ENCODE assay signal across 29 cellular contexts in the genomic region with DNA sequence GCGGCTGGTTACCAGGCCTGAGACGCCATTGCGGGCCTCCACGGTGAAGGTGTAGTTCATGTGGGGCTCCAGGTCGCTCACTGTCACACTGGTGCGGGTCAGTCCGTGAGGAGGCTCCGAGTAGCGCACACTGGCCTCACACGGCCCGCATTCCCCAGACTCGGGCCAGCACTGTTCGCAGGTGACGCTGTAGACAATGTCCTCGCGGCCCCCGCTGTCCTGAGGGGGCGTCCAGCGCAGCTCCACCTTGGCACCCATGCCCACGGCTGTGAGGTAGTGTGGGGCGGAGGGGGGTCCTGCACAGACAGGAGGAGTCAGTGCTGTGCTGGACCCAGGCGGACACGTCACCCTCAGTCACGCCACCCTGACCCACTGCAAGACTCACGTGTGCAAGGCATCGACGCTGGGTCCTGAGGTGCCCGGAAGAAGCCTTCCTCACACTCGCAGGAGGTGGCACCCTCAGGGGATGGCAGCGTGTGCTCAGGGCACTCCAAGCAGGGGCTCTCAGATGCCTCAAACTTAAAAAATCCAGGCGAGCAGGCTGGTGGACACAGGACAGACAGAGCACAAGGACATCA. TPM values are rescaled to one million over a fixed set of nuclear protein-coding genes. Genes with fewer than 3 reads are reported as not detected.
"Had no signal": no experiment of that assay in that cellular context is flagged by ENCODE, and none has a peak within 500 bp of the region (broad histone marks: within the 10 kb centered on the region; RNA-seq: fewer than 3 reads in every experiment).

No MANE protein-coding gene starts in this region.

- H3K4me2 ChIP-seq: hepatocyte had no signal

- H3K27me3 ChIP-seq: body of pancreas, cardiac muscle cell, hepatocyte, pancreas, right atrium auricular region, thyroid gland had no signal

- H3K9me3 Mint-ChIP-seq: activated naive CD4-positive, alpha-beta T cell treated with anti-CD3 and anti-CD28 coated beads, Interleukin-2, amount 10 ng/mL, durations not matched to agents 7 days and 5 days; activated naive CD8-positive, alpha-beta T cell treated with anti-CD3 and anti-CD28 coated beads, Interleukin-2, amount 50 U/mL, for 24 hours; activated T-cell treated with anti-CD3 and anti-CD28 coated beads, Interleukin-2, amount 50 U/mL, for 72 hours; immature natural killer cell; natural killer cell; T-helper 1 cell treated with Interleukin-12 subunit alpha and Interleukin-12 subunit beta and Interleukin-4 antibody, amounts not matched to agents 30 μg/mL and 1 μg/mL, for 36 hours; WTC11 had no signal

- H3K27ac Mint-ChIP-seq: activated naive CD4-positive, alpha-beta T cell treated with anti-CD3 and anti-CD28 coated beads, Interleukin-2, amount 10 ng/mL, durations not matched to agents 7 days and 5 days; activated naive CD8-positive, alpha-beta T cell treated with anti-CD3 and anti-CD28 coated beads, Interleukin-2, amount 50 U/mL, for 24 hours; activated T-cell treated with anti-CD3 and anti-CD28 coated beads, Interleukin-2, amount 50 U/mL, for 72 hours; immature natural killer cell; natural killer cell; T-helper 1 cell treated with Interleukin-12 subunit alpha and Interleukin-12 subunit beta and Interleukin-4 antibody, amounts not matched to agents 30 μg/mL and 1 μg/mL, for 36 hours had no signal

- H3K4me1 Mint-ChIP-seq: activated naive CD4-positive, alpha-beta T cell treated with anti-CD3 and anti-CD28 coated beads, Interleukin-2, amount 10 ng/mL, durations not matched to agents 7 days and 5 days; immature natural killer cell had no signal

- H2AFZ ChIP-seq: hepatocyte had no signal

- H3K4me3 ChIP-seq: body of pancreas, cardiac muscle cell, hepatocyte, lung, pancreas, psoas muscle, right atrium auricular region, thyroid gland had no signal

- FAIRE-seq: pancreas had no signal

- DNase-seq: activated CD8-positive, alpha-beta memory T cell treated with anti-CD3 and anti-CD28 coated beads, Interleukin-2, amount 50 U/mL, for 48 hours; activated effector memory CD4-positive, alpha-beta T cell treated with anti-CD3 and anti-CD28 coated beads, Interleukin-2, amount 50 U/mL, for 16 hours; activated naive CD4-positive, alpha-beta T cell treated with anti-CD3 and anti-CD28 coated beads, Interleukin-2, amount 10 ng/mL, durations not matched to agents 7 days and 5 days; activated naive CD8-positive, alpha-beta T cell treated with anti-CD3 and anti-CD28 coated beads, Interleukin-2, amount 50 U/mL, for 24 hours; activated T-cell treated with anti-CD3 and anti-CD28 coated beads, Interleukin-2, amount 50 U/mL, for 72 hours; anterior cingulate cortex; body of pancreas; cortex of kidney; erythroblast; foreskin melanocyte; glutamatergic neuron; immature natural killer cell; midbrain; natural killer cell; psoas muscle; stimulated activated CD4-positive, alpha-beta T cell treated with anti-CD3 and anti-CD28 coated beads, Interleukin-4, amount 100 ng/mL, for 24 hours; stimulated activated naive CD8-positive, alpha-beta T cell treated with anti-CD3 and anti-CD28 coated beads, Interleukin-15, Interleukin-2, amounts not matched to agents 100 U/mL and 50 U/mL, for 24 hours; substantia nigra; T1000; thyroid gland had no signal

- H3K27ac ChIP-seq: cardiac muscle cell, hepatocyte, pancreas, psoas muscle had no signal

- H3K36me3 Mint-ChIP-seq: activated naive CD4-positive, alpha-beta T cell treated with anti-CD3 and anti-CD28 coated beads, Interleukin-2, amount 10 ng/mL, durations not matched to agents 7 days and 5 days; immature natural killer cell; natural killer cell had no signal

- H3K9me3 ChIP-seq: body of pancreas, pancreas, psoas muscle, right atrium auricular region, thyroid gland had no signal

- H3K4me3 Mint-ChIP-seq: activated naive CD4-positive, alpha-beta T cell treated with anti-CD3 and anti-CD28 coated beads, Interleukin-2, amount 10 ng/mL, durations not matched to agents 7 days and 5 days; activated naive CD8-positive, alpha-beta T cell treated with anti-CD3 and anti-CD28 coated beads, Interleukin-2, amount 50 U/mL, for 24 hours; activated T-cell treated with anti-CD3 and anti-CD28 coated beads, Interleukin-2, amount 50 U/mL, for 72 hours; immature natural killer cell; natural killer cell; T-helper 1 cell treated with Interleukin-12 subunit alpha and Interleukin-12 subunit beta and Interleukin-4 antibody, amounts not matched to agents 30 μg/mL and 1 μg/mL, for 36 hours; WTC11 had no signal

- ATAC-seq: activated naive CD8-positive, alpha-beta T cell treated with anti-CD3 and anti-CD28 coated beads, Interleukin-2, amount 50 U/mL, for 24 hours; activated T-cell treated with anti-CD3 and anti-CD28 coated beads, Interleukin-2, amount 50 U/mL, for 72 hours; body of pancreas; left lobe of liver; natural killer cell; pancreas; stimulated activated naive CD8-positive, alpha-beta T cell treated with anti-CD3 and anti-CD28 coated beads, Interleukin-15, Interleukin-2, amounts not matched to agents 100 U/mL and 50 U/mL, for 24 hours; WTC11 had no signal

RNA-seq across cellular contexts. Expression of a gene that starts 17.9 kb away (rescaled TPM):
- total RNA-seq: activated CD8-positive, alpha-beta memory T cell treated with anti-CD3 and anti-CD28 coated beads for 36 hours had no signal
- polyA plus RNA-seq: immature natural killer cell had no signal
